Comparison of ENCODE assay signal across 14 cellular contexts in the genomic region with DNA sequence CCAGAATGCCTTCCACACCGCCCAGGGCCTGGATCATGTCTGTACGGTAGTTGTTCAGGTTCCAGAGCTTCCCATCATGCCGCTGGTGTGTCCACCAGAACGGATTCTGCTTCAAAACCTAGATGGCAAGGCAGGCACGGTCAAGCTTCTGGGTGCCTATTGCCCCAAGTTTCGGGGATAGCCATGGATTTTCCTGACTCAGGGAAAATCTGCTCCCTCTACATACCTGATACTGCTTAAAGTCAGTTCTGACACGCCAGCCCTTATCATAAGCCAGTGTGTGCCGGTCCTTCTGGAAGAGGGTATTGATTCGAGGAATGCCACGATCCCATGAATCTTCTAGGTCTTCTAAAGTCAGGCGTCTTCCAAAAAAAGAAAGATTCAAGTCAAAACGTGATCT. TPM values are rescaled to one million over a fixed set of nuclear protein-coding genes. Genes with fewer than 3 reads are reported as not detected.
DNase-seq lines count a peak whose midpoint lies in the region; ATAC-seq, FAIRE-seq and TF ChIP-seq lines count a peak whose summit lies in the region.
"Had no signal": no experiment of that assay in that cellular context is flagged by ENCODE, and none has a peak within 500 bp of the region (broad histone marks: within the 10 kb centered on the region; RNA-seq: fewer than 3 reads in every experiment).

No MANE protein-coding gene starts in this region.

- no peak overlapping the region for H3K27ac ChIP-seq in HCT116 (ENCODE audit: low read depth, low read length)
- no peak overlapping the region for H3K27ac ChIP-seq in GM12878 (ENCODE audit: control insufficient read depth, insufficient read depth)
- H3K27ac ChIP-seq: GM23248, SJSA1 had no signal

- H3K36me3 Mint-ChIP-seq in naive thymus-derived CD8-positive, alpha-beta T cell: peaks cover 23 to 96% (median 31%) of the 10 kb centered on the region in 3 donors

- H3K4me2 ChIP-seq in HCT116 (ENCODE audit: low read length): no peak overlapping the region
- no peak overlapping the region for H3K4me2 ChIP-seq in GM12878 (ENCODE audit: control insufficient read depth, insufficient read depth)

- no peaks in the 10 kb centered on the region for H3K9me3 Mint-ChIP-seq in naive thymus-derived CD8-positive, alpha-beta T cell
- H3K9me3 Mint-ChIP-seq: CD4-positive, CD25-positive, alpha-beta regulatory T cell had no signal

- H3K79me2 ChIP-seq in HCT116 (ENCODE audit: insufficient read depth, low read length): peaks cover 18% of the 10 kb centered on the region
- no peaks in the 10 kb centered on the region for H3K79me2 ChIP-seq in GM12878 (ENCODE audit: control insufficient read depth, insufficient read depth, low read length)

- H3K9me2 ChIP-seq in HCT116 (ENCODE audit: insufficient read depth): no peaks in the 10 kb centered on the region

- POLR2A ChIA-PET in HCT116 (lab: Charles Lee): no interaction called here
- POLR2A ChIA-PET in GM12878 (lab: Charles Lee): interaction anchor here (1.1 to 1.4 kb wide), 3 partner anchors 8 to 23 kb away, joined by 3 to 4 read pairs (median 3); no protein-coding TSS in a partner anchor
- POLR2A ChIA-PET in naive thymus-derived CD8-positive, alpha-beta T cell (lab: Charles Lee): interaction anchor here (1.1 to 1.9 kb wide), 2 partner anchors 9 to 23 kb away, joined by 5 to 7 read pairs; a partner anchor contains a TSS

- no peak for TF ChIP-seq EP300 in GM12878 (IDR thresholded peaks at IDR 0.05; ENCODE audit: borderline replicate concordance in 1 of 2, control insufficient read depth in 1 of 2, low read depth in 2 of 2, low read length in 2 of 2)

- peaks cover 71 to 73% of the 10 kb centered on the region in 2 experiments for H3K36me3 ChIP-seq in HCT116 (ENCODE audit: control insufficient read depth in 1 of 2, insufficient read depth in 2 of 2, low read length in 2 of 2)
- peaks cover 39 to 50% of the 10 kb centered on the region in 2 experiments for H3K36me3 ChIP-seq in GM12878 (ENCODE audit: control insufficient read depth in 2 of 2, insufficient read depth in 2 of 2, low read length in 1 of 2)

- no peak overlapping the region for H3K4me3 Mint-ChIP-seq in naive thymus-derived CD8-positive, alpha-beta T cell

- no peak for TF ChIP-seq RAD21 in HCT116 (IDR thresholded peaks at IDR 0.05; ENCODE audit: low read depth)
- TF ChIP-seq RAD21 in GM12878 (IDR thresholded peaks at IDR 0.05; ENCODE audit: insufficient read depth, low read depth, low read length): no peak

- TF ChIP-seq CTCF in HCT116 (IDR thresholded peaks at IDR 0.05 in 2 of 3, conservative IDR thresholded peaks at IDR 0.05 in 1 of 3; ENCODE audit: borderline replicate concordance in 1 of 3, insufficient read depth in 1 of 3, low read depth in 2 of 3, low read length in 2 of 3): no peak
- no peak for TF ChIP-seq CTCF in GM12878 (IDR thresholded peaks at IDR 0.05 in 2 of 3, conservative IDR thresholded peaks at IDR 0.05 in 1 of 3; ENCODE audit: control insufficient read depth in 2 of 3, extremely low read depth in 1 of 3, insufficient read depth in 1 of 3, low read depth in 3 of 3, low read length in 3 of 3)

- SMC1A ChIA-PET in GM12878 (lab: Charles Lee; ENCODE audit: uncharacterized antibody, unreplicated experiment): no interaction called here

- no peaks in the 10 kb centered on the region for H3K27me3 Mint-ChIP-seq in naive thymus-derived CD8-positive, alpha-beta T cell
- H3K27me3 Mint-ChIP-seq: CD4-positive, CD25-positive, alpha-beta regulatory T cell had no signal

- H3K9me3 ChIP-seq in HCT116 (ENCODE audit: control insufficient read depth in 1 of 2, insufficient read depth in 1 of 2, low read depth in 1 of 2, low read length in 2 of 2): no peaks in the 10 kb centered on the region
- H3K9me3 ChIP-seq in GM12878 (replicated peaks; ENCODE audit: control insufficient read depth, insufficient read depth, low read length): no peaks in the 10 kb centered on the region
- H3K9me3 ChIP-seq: SJSA1 had no signal

- TF ChIP-seq POLR2A in HCT116 (IDR thresholded peaks at IDR 0.05; ENCODE audit: borderline replicate concordance, extremely low read depth, insufficient read depth, insufficient read length): no peak
- TF ChIP-seq POLR2A in GM12878 (IDR thresholded peaks at IDR 0.05; ENCODE audit: low read depth, low read length): peak; percentile 5; the same call in 1 of the 2 replicates

- H3K9ac ChIP-seq in HCT116 (ENCODE audit: low read length) (no peak overlapping the region), GM12878 (ENCODE audit: control insufficient read depth, insufficient read depth, low read length) (no peak overlapping the region)
- H3K9ac ChIP-seq: GM23248 had no signal

- no peak for FAIRE-seq in GM12878 (lab: Jason Lieb, UNC)
- FAIRE-seq: G401.6 had no signal

- H3K4me1 ChIP-seq in HCT116 (ENCODE audit: control insufficient read depth in 1 of 2, insufficient read depth in 2 of 2, low read length in 2 of 2) (no peaks in the 10 kb centered on the region), GM12878 (ENCODE audit: control insufficient read depth, insufficient read depth, low read length) (no peaks in the 10 kb centered on the region)
- H3K4me1 ChIP-seq: SJSA1 had no signal

- ATAC-seq in HCT116 (no peak), GM12878 (no peak), GM18519 (IDR thresholded peaks at IDR 0.05; ENCODE audit: low FRiP score, unreplicated experiment) (no peak)
- ATAC-seq in naive thymus-derived CD8-positive, alpha-beta T cell: no peak

- BruUV-seq in HCT116 (replicated peaks; lab: Mats Ljungman, UMichigan): TSS peak; percentile 75
- BruUV-seq in GM12878 (replicated peaks; lab: Mats Ljungman, UMichigan): no TSS peak

- peaks cover 0 to 14% (median 10%) of the 10 kb centered on the region in 4 donors for H3K4me1 Mint-ChIP-seq in naive thymus-derived CD8-positive, alpha-beta T cell

- H3K27me3 ChIP-seq in HCT116 (ENCODE audit: insufficient read depth, low read length) (no peaks in the 10 kb centered on the region), GM12878 (replicated peaks in 1 of 2; ENCODE audit: control insufficient read depth in 2 of 2, insufficient read depth in 2 of 2, low read length in 1 of 2) (no peaks in the 10 kb centered on the region)
- H3K27me3 ChIP-seq: SJSA1 had no signal

- CTCF ChIA-PET in HCT116 (lab: Charles Lee) (interaction anchor here (1.3 kb wide), 1 partner anchor 12 kb away, joined by 8 read pairs; a partner anchor contains a TSS), GM12878 (lab: Yijun Ruan, JAX) (interaction anchor here (0.8 to 1.0 kb wide), 3 partner anchors 8 to 226 kb away, joined by 3 to 4 read pairs (median 4); no protein-coding TSS in a partner anchor)

- H3K4me3 ChIP-seq in HCT116 (replicated peaks in 1 of 2; ENCODE audit: low read depth in 1 of 2, low read length in 2 of 2) (no peak overlapping the region), GM12878 (no peak overlapping the region)
- H3K4me3 ChIP-seq: GM23248, SJSA1 had no signal

- H4K20me1 ChIP-seq in HCT116 (ENCODE audit: insufficient read depth) (0 out of 2 replicates have a peak, but pooled peaks cover 6% of the 10 kb centered on the region), GM12878 (ENCODE audit: control insufficient read depth, insufficient read depth) (no peaks in the 10 kb centered on the region)

- no peak overlapping the region for H3K27ac Mint-ChIP-seq in naive thymus-derived CD8-positive, alpha-beta T cell
- H3K27ac Mint-ChIP-seq: CD4-positive, CD25-positive, alpha-beta regulatory T cell had no signal

- RAD21 ChIA-PET in HCT116 (lab: Charles Lee; ENCODE audit: low non-redundant PET in 1 of 2, low total read pairs in 2 of 2, uncharacterized antibody in 2 of 2, unreplicated experiment in 2 of 2) (no interaction called here), GM12878 (lab: Charles Lee; ENCODE audit: unreplicated experiment) (no interaction called here)

- DNase-seq in HCT116 (ENCODE audit: low read depth, low spot score) (no peak), GM12878 (ENCODE audit: low read depth, low spot score) (no peak)
- no peak for DNase-seq in naive thymus-derived CD8-positive, alpha-beta T cell
- DNase-seq: ACHN; CD4-positive, CD25-positive, alpha-beta regulatory T cell; DMS79; GM23248; NCI-H1436 treated with DMSO at 0.1 percent for 48 hours; NCI-H2081; NCI-H510A treated with DMSO at 0.1 percent for 48 hours; SW 1271 had no signal

- intact Hi-C loops in HCT116 (cut with micrococcal nuclease): loop anchor here (10.0 kb wide), 1 partner anchor 204 kb away; no protein-coding TSS in a partner anchor
- intact Hi-C loops in GM12878 (cut with micrococcal nuclease; ENCODE audit: unreplicated experiment): loop anchor here (10.0 kb wide), 1 partner anchor 124 kb away; no protein-coding TSS in a partner anchor

- WGBS in GM12878 (ENCODE audit: insufficient coverage, insufficient replicate concordance, low lambda C conversion rate, missing lambda C conversion rate): 97% methylated on average over 12 of the region's 12 CpGs

- in situ Hi-C loops in GM12878 (cut with MboI): no loop called here

- no peak overlapping the region for H2AFZ ChIP-seq in HCT116 (ENCODE audit: low read depth, low read length, poor library complexity, severe bottlenecking)
- H2AFZ ChIP-seq in GM12878 (ENCODE audit: control insufficient read depth, low read depth, low read length): no peak overlapping the region
- H2AFZ ChIP-seq: GM23248 had no signal

RNA-seq across cellular contexts. Expression of a gene that starts 11.4 kb away (rescaled TPM):
- 11.6 TPM for total RNA-seq in HCT116 (2021; ENCODE audit: unreplicated experiment)
- polyA plus RNA-seq in HCT116 (2012): 10.8 and 13.4 TPM in 2 replicates
- total RNA-seq in GM12878 (2013; cell fraction: nucleolus; rRNA removed): 2.9 and 5.4 TPM in 2 replicates
- 5.3 and 6.0 TPM in 2 replicates for total RNA-seq in GM12878 (2014; rRNA removed)
- 2.4 and 3.3 TPM in 2 replicates for total RNA-seq in GM12878 (2014; rRNA removed; fragmentation: Illumina TruSeq; extraction: Trizol)
- total RNA-seq in GM12878 (2021): 3.5 and 4.2 TPM in 2 replicates
- 0.72 TPM for polyA plus RNA-seq in GM12878 (2011; ENCODE audit: low read depth)
- 1.2 and 2.0 TPM in 2 replicates for polyA plus RNA-seq in GM12878 (2011; rRNA removed)
- 2.3 and 2.8 TPM in 2 replicates for polyA plus RNA-seq in GM12878 (2011; cell fraction: cytosol; rRNA removed)
- 5.5 and 7.1 TPM in 2 replicates for polyA plus RNA-seq in GM12878 (2011; cell fraction: nucleus; rRNA removed)
- 2.0 and 2.2 TPM in 2 replicates for polyA plus RNA-seq in GM12878 (2012)
- 0.79 and 2.6 TPM in 2 replicates for polyA plus RNA-seq in GM12878 (2014; fragmentation: Illumina TruSeq; extraction: Trizol)
- polyA plus RNA-seq in GM12878 (2014; fragmentation: Nextera tagmentation; extraction: Ambion mirVana): under 1 TPM in 1 of 2 experiments, not detected in 1; 0.60 TPM
- 6.1 and 8.1 TPM in 2 replicates for polyA plus RNA-seq in GM12878 (2014; rRNA removed)
- polyA plus RNA-seq in GM12878 (2016; fragmentation: Nextera tagmentation; extraction: Ambion mirVana): 1 to 10 TPM; 2.2 to 3.5 TPM
- polyA minus RNA-seq in GM12878 (2011; rRNA and poly(A)+ RNA removed): 0.80 and 0.88 TPM in 2 replicates
- 1.4 and 2.0 TPM in 2 replicates for polyA minus RNA-seq in GM12878 (2011; cell fraction: cytosol; rRNA and poly(A)+ RNA removed)
- polyA minus RNA-seq in GM12878 (2011; cell fraction: nucleus; rRNA and poly(A)+ RNA removed): 1.5 and 3.4 TPM in 2 replicates
- 1 to 10 TPM; 1.4 to 1.7 TPM for total RNA-seq in naive thymus-derived CD8-positive, alpha-beta T cell
- polyA plus RNA-seq in naive thymus-derived CD8-positive, alpha-beta T cell: 1 to 10 TPM; 3.4 to 4.0 (median 3.4) TPM

RNA-seq across cellular contexts. Expression of a gene that starts 15.5 kb away (rescaled TPM):
- 2.2 TPM for total RNA-seq in HCT116 (2021; ENCODE audit: unreplicated experiment)
- 0.96 and 1.2 TPM in 2 replicates for polyA plus RNA-seq in HCT116 (2012)
- 3.1 and 5.3 TPM in 2 replicates for total RNA-seq in GM12878 (2013; cell fraction: nucleolus; rRNA removed)
- 0.73 and 1.1 TPM in 2 replicates for total RNA-seq in GM12878 (2014; rRNA removed)
- total RNA-seq in GM12878 (2014; rRNA removed; fragmentation: Illumina TruSeq; extraction: Trizol): 0.40 and 0.51 TPM in 2 replicates
- total RNA-seq in GM12878 (2021): 1.4 and 1.7 TPM in 2 replicates
- polyA plus RNA-seq in GM12878 (2011; ENCODE audit: low read depth): 0.16 TPM
- 0.27 and 0.45 TPM in 2 replicates for polyA plus RNA-seq in GM12878 (2011; rRNA removed)
- 0.67 and 0.87 TPM in 2 replicates for polyA plus RNA-seq in GM12878 (2011; cell fraction: cytosol; rRNA removed)
- 2.6 and 3.5 TPM in 2 replicates for polyA plus RNA-seq in GM12878 (2011; cell fraction: nucleus; rRNA removed)
- 0.84 TPM in 2 replicates for polyA plus RNA-seq in GM12878 (2012)
- polyA plus RNA-seq in GM12878 (2014; fragmentation: Illumina TruSeq; extraction: Trizol): 0.26 TPM in 1 of 2 replicates, not detected in the other
- polyA plus RNA-seq in GM12878 (2014; fragmentation: Nextera tagmentation; extraction: Ambion mirVana): under 1 TPM; 0.10 to 0.15 TPM
- polyA plus RNA-seq in GM12878 (2014; rRNA removed): 1.0 and 1.9 TPM in 2 replicates
- under 1 TPM; 0.33 to 0.54 TPM for polyA plus RNA-seq in GM12878 (2016; fragmentation: Nextera tagmentation; extraction: Ambion mirVana)
- polyA minus RNA-seq in GM12878 (2011; rRNA and poly(A)+ RNA removed): 0.15 and 0.52 TPM in 2 replicates
- polyA minus RNA-seq in GM12878 (2011; cell fraction: cytosol; rRNA and poly(A)+ RNA removed): 0.31 and 0.53 TPM in 2 replicates
- polyA minus RNA-seq in GM12878 (2011; cell fraction: nucleus; rRNA and poly(A)+ RNA removed): 0.77 and 0.85 TPM in 2 replicates
- 1 to 10 TPM in 1 of 2 experiments, under 1 TPM in 1; 0.63 to 1.3 TPM for total RNA-seq in naive thymus-derived CD8-positive, alpha-beta T cell
- under 1 TPM in 1 of 3 donors, not detected in 2; 0.25 TPM for polyA plus RNA-seq in naive thymus-derived CD8-positive, alpha-beta T cell
- total RNA-seq: GM23248 had no signal

RNA-seq across cellular contexts. Expression of a gene that starts 23.6 kb away (rescaled TPM):
- total RNA-seq in HCT116 (2021; ENCODE audit: unreplicated experiment) (386 TPM), GM12878 (2014; rRNA removed) (119 and 157 TPM in 2 replicates), GM12878 (2014; rRNA removed; fragmentation: Illumina TruSeq; extraction: Trizol) (75.0 and 77.2 TPM in 2 replicates), GM12878 (2021) (313 and 337 TPM in 2 replicates)
- 284 and 382 TPM in 2 replicates for polyA plus RNA-seq in HCT116 (2012)
- total RNA-seq in GM12878 (2013; cell fraction: nucleolus; rRNA removed): 308 and 355 TPM in 2 replicates
- 951 TPM for polyA plus RNA-seq in GM12878 (2011; ENCODE audit: low read depth)
- polyA plus RNA-seq in GM12878 (2011; rRNA removed) (45.4 and 156 TPM in 2 replicates), GM12878 (2014; fragmentation: Illumina TruSeq; extraction: Trizol) (193 and 227 TPM in 2 replicates), GM12878 (2014; fragmentation: Nextera tagmentation; extraction: Ambion mirVana) (100 to 1,000 TPM; 133 to 167 TPM), GM12878 (2014; rRNA removed) (123 and 163 TPM in 2 replicates), GM12878 (2016; fragmentation: Nextera tagmentation; extraction: Ambion mirVana) (100 to 1,000 TPM; 224 to 238 TPM)
- 122 and 145 TPM in 2 replicates for polyA plus RNA-seq in GM12878 (2011; cell fraction: cytosol; rRNA removed)
- polyA plus RNA-seq in GM12878 (2011; cell fraction: nucleus; rRNA removed): 325 and 335 TPM in 2 replicates
- 137 and 153 TPM in 2 replicates for polyA plus RNA-seq in GM12878 (2012)
- polyA minus RNA-seq in GM12878 (2011; rRNA and poly(A)+ RNA removed): 229 and 378 TPM in 2 replicates
- 198 and 260 TPM in 2 replicates for polyA minus RNA-seq in GM12878 (2011; cell fraction: cytosol; rRNA and poly(A)+ RNA removed)
- 124 and 187 TPM in 2 replicates for polyA minus RNA-seq in GM12878 (2011; cell fraction: nucleus; rRNA and poly(A)+ RNA removed)
- total RNA-seq in naive thymus-derived CD8-positive, alpha-beta T cell: 100 to 1,000 TPM; 523 to 532 TPM
- 100 to 1,000 TPM; 133 to 227 (median 176) TPM for polyA plus RNA-seq in naive thymus-derived CD8-positive, alpha-beta T cell

RNA-seq across cellular contexts. Expression of a gene that starts 32.4 kb away (rescaled TPM):
- 12.6 TPM for total RNA-seq in HCT116 (2021; ENCODE audit: unreplicated experiment)
- 10.0 and 12.0 TPM in 2 replicates for polyA plus RNA-seq in HCT116 (2012)
- total RNA-seq in GM12878 (2013; cell fraction: nucleolus; rRNA removed): 26.0 and 27.2 TPM in 2 replicates
- total RNA-seq in GM12878 (2014; rRNA removed): 9.4 and 11.6 TPM in 2 replicates
- total RNA-seq in GM12878 (2014; rRNA removed; fragmentation: Illumina TruSeq; extraction: Trizol): 3.5 and 4.7 TPM in 2 replicates
- total RNA-seq in GM12878 (2021): 14.0 and 14.1 TPM in 2 replicates
- polyA plus RNA-seq in GM12878 (2011; ENCODE audit: low read depth): 1.0 TPM
- 1.7 and 2.9 TPM in 2 replicates for polyA plus RNA-seq in GM12878 (2011; rRNA removed)
- polyA plus RNA-seq in GM12878 (2011; cell fraction: cytosol; rRNA removed): 4.9 and 6.0 TPM in 2 replicates
- polyA plus RNA-seq in GM12878 (2011; cell fraction: nucleus; rRNA removed): 4.3 and 4.8 TPM in 2 replicates
- 3.8 and 3.9 TPM in 2 replicates for polyA plus RNA-seq in GM12878 (2012)
- polyA plus RNA-seq in GM12878 (2014; fragmentation: Illumina TruSeq; extraction: Trizol): 1.6 and 3.9 TPM in 2 replicates
- polyA plus RNA-seq in GM12878 (2014; fragmentation: Nextera tagmentation; extraction: Ambion mirVana): under 1 TPM; 0.03 to 0.13 TPM
- 12.3 and 12.6 TPM in 2 replicates for polyA plus RNA-seq in GM12878 (2014; rRNA removed)
- polyA plus RNA-seq in GM12878 (2016; fragmentation: Nextera tagmentation; extraction: Ambion mirVana): 1 to 10 TPM; 6.7 to 7.4 TPM
- 4.2 and 8.9 TPM in 2 replicates for polyA minus RNA-seq in GM12878 (2011; rRNA and poly(A)+ RNA removed)
- 2.5 and 6.4 TPM in 2 replicates for polyA minus RNA-seq in GM12878 (2011; cell fraction: cytosol; rRNA and poly(A)+ RNA removed)
- 3.9 and 6.9 TPM in 2 replicates for polyA minus RNA-seq in GM12878 (2011; cell fraction: nucleus; rRNA and poly(A)+ RNA removed)
- 10 to 100 TPM; 20.7 to 20.8 TPM for total RNA-seq in naive thymus-derived CD8-positive, alpha-beta T cell
- 1 to 10 TPM; 1.2 to 2.0 (median 1.5) TPM for polyA plus RNA-seq in naive thymus-derived CD8-positive, alpha-beta T cell

RNA-seq across cellular contexts. Expression of a gene that starts 49.1 kb away (rescaled TPM):
- 1.8 TPM for total RNA-seq in HCT116 (2021; ENCODE audit: unreplicated experiment)
- polyA plus RNA-seq in HCT116 (2012): 1.5 and 1.9 TPM in 2 replicates
- 0.06 and 0.17 TPM in 2 replicates for total RNA-seq in GM12878 (2013; cell fraction: nucleolus; rRNA removed)
- 0.05 and 0.06 TPM in 2 replicates for total RNA-seq in GM12878 (2014; rRNA removed)
- total RNA-seq in GM12878 (2014; rRNA removed; fragmentation: Illumina TruSeq; extraction: Trizol): 0.04 and 0.05 TPM in 2 replicates
- 0.08 and 0.15 TPM in 2 replicates for total RNA-seq in GM12878 (2021)
- 0.04 TPM for polyA plus RNA-seq in GM12878 (2011; ENCODE audit: low read depth)
- 0.01 and 0.03 TPM in 2 replicates for polyA plus RNA-seq in GM12878 (2011; rRNA removed)
- polyA plus RNA-seq in GM12878 (2011; cell fraction: cytosol; rRNA removed): not detected in 2 replicates
- polyA plus RNA-seq in GM12878 (2011; cell fraction: nucleus; rRNA removed): 0.03 and 0.04 TPM in 2 replicates
- polyA plus RNA-seq in GM12878 (2012): 0.10 and 0.11 TPM in 2 replicates
- polyA plus RNA-seq in GM12878 (2014; fragmentation: Illumina TruSeq; extraction: Trizol): 0.06 TPM in 1 of 2 replicates, not detected in the other
- under 1 TPM; 0.02 TPM for polyA plus RNA-seq in GM12878 (2014; fragmentation: Nextera tagmentation; extraction: Ambion mirVana)
- 0.11 and 0.13 TPM in 2 replicates for polyA plus RNA-seq in GM12878 (2014; rRNA removed)
- not detected for polyA plus RNA-seq in GM12878 (2016; fragmentation: Nextera tagmentation; extraction: Ambion mirVana)
- 0.05 and 0.07 TPM in 2 replicates for polyA minus RNA-seq in GM12878 (2011; rRNA and poly(A)+ RNA removed)
- 0.21 TPM in 1 of 2 replicates, not detected in the other for polyA minus RNA-seq in GM12878 (2011; cell fraction: cytosol; rRNA and poly(A)+ RNA removed)
- under 0.01 and 0.10 TPM in 2 replicates for polyA minus RNA-seq in GM12878 (2011; cell fraction: nucleus; rRNA and poly(A)+ RNA removed)
- total RNA-seq in naive thymus-derived CD8-positive, alpha-beta T cell: not detected
- polyA plus RNA-seq in naive thymus-derived CD8-positive, alpha-beta T cell: not detected
